In the genomic region with DNA sequence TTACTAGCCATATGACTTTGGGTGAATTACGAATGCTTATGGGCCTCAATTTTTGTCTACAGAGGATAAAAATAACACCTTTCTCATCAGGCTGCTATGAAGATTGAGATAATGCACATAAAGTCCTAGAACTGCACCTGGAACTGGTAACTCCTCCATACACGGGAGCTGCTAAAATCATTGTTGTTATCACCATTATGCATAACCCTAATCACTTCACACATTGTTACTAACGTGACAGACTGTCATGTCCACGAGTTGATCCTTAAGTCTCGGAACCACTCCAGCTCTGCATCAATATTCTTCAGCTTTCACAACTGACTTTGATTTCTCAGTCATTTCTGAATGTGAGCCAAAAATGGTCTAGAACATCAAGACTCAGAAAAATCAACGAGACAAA, we compare ENCODE assay signal across 2 cellular contexts.
TF ChIP-seq lines count a peak whose summit lies in the region.

No MANE protein-coding gene starts in this region.

TF ChIP-seq in H1, 55 proteins besides CTCF, POLR2A, EP300 and RAD21:
- TF ChIP-seq SP2 (IDR thresholded peaks at IDR 0.05; ENCODE audit: low read length) (no peak), CBX5 (IDR thresholded peaks at IDR 0.05; ENCODE audit: low read depth, low read length) (no peak), KDM5A (IDR thresholded peaks at IDR 0.05; ENCODE audit: low read length) (no peak), SIX5 (IDR thresholded peaks at IDR 0.05; ENCODE audit: low read depth, low read length) (no peak), ASH2L (IDR thresholded peaks at IDR 0.05; ENCODE audit: low read length) (no peak)
TF ChIP-seq in H1: peak in this region for 0.

TF ChIP-seq in neural cell, 6 proteins besides CTCF, POLR2A, EP300 and RAD21:
- no peak for TF ChIP-seq MXI1 (conservative IDR thresholded peaks at IDR 0.05; ENCODE audit: poor library complexity, severe bottlenecking)
- TF ChIP-seq SMC3 (conservative IDR thresholded peaks at IDR 0.05; ENCODE audit: poor library complexity), result no peak
